20 cellular contexts compared by ENCODE assay signal in the genomic region with DNA sequence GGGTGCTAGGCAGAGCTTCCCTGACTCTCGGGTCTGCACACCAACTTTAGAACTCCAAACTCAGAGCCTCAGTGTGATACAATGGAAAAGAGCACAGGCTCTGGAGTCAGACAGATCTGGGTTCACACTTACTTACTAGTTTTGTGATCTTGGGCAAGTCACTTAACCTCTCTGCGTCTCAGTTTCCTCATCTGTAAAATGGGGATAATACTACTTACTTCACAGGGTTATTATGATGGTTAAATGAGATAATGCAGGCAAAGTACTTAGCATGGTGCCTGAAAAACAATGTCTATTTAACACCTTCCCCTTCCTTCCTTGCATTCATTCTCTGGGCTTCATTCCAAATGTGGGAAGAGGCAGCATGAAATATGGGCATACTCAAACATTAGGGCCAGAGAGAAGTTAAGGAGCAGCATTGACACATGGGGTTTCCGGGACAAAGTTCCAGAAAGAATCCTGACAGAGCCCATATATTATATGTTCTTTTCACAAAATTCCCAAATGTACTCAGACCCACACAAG.
"Had no signal": no experiment of that assay in that cellular context is flagged by ENCODE, and none has a peak within 500 bp of the region (broad histone marks: within the 10 kb centered on the region; RNA-seq: fewer than 3 reads in every experiment).

No MANE protein-coding gene starts in this region.

- DNase-seq: Karpas-422, KG1, MG63, NCI-H1092 treated with DMSO at 0.1 percent for 48 hours, NCI-H1436, NCI-H187, NCI-H2029, NCI-H2081 treated with DMSO at 0.1 percent for 48 hours, NCI-H2171, NCI-H226, NCI-H446, NCI-H510A, NCI-H524 treated with DMSO at 0.1 percent for 48 hours, NCI-H69, NCI-H774, Right ventricle myocardium superior, RPMI8226, SIG-M5 had no signal

- H3K27ac ChIP-seq: SJSA1, SK-N-MC had no signal

- H3K4me1 ChIP-seq: SJSA1 had no signal

- H3K4me3 ChIP-seq: MG63, SJSA1, SK-N-MC had no signal

- H3K9me3 ChIP-seq: MG63, SJSA1 had no signal

- H3K27me3 ChIP-seq: MG63, SJSA1 had no signal
